ENCODE assay signal across 9 cellular contexts in genomic region chr9:128190013-128190412, GRCh38. TPM values are rescaled to one million over a fixed set of nuclear protein-coding genes. Genes with fewer than 3 reads are reported as not detected.
DNase-seq lines count a peak whose midpoint lies in the region; ATAC-seq, FAIRE-seq and TF ChIP-seq lines count a peak whose summit lies in the region.
"Had no signal": no experiment of that assay in that cellular context is flagged by ENCODE, and none has a peak within 500 bp of the region (broad histone marks: within the 10 kb centered on the region; RNA-seq: fewer than 3 reads in every experiment).

No MANE protein-coding gene starts in this region.

- no peak for FAIRE-seq in endothelial cell of umbilical vein (lab: Jason Lieb, UNC)

- CTCF ChIA-PET in activated naive CD4-positive, alpha-beta T cell treated with anti-CD3 and anti-CD28 coated beads for 36 hours (lab: Charles Lee), result interaction anchor here (0.7 to 1.6 kb wide), 9 partner anchors 10 to 172 kb away, joined by 3 to 6 read pairs (median 3); no protein-coding TSS in a partner anchor
- CTCF ChIA-PET in endothelial cell of umbilical vein (lab: Charles Lee), result interaction anchor here (0.5 to 1.9 kb wide), 8 partner anchors 14 to 254 kb away, joined by 3 to 6 read pairs (median 4); no protein-coding TSS in a partner anchor

- no peak for DNase-seq in activated naive CD4-positive, alpha-beta T cell treated with anti-CD3 and anti-CD28 coated beads for 36 hours
- no peak for DNase-seq in activated naive CD4-positive, alpha-beta T cell treated with anti-CD3 and anti-CD28 coated beads, Interleukin-2, amount 50 U/mL, for 16 hours
- DNase-seq in endothelial cell of umbilical vein (ENCODE audit: low read depth, low spot score), result no peak
- no peak for DNase-seq in stimulated activated naive B cell treated with anti-CD40 and anti-IgM and Interleukin-4, amounts not matched to agents 10 μg/mL and 1 μg/mL and 100 μg/mL, for 72 hours
- no peak for DNase-seq in AG08395 (ENCODE audit: low spot score)
- no peak for DNase-seq in NCI-H2107 (lab: John Stamatoyannopoulos, UW)

- no peaks in the 10 kb centered on the region for H3F3A ChIP-seq in SU-DHL-6 (ENCODE audit: insufficient read depth)

- BruUV-seq in endothelial cell of umbilical vein (replicated peaks; lab: Mats Ljungman, UMichigan), result TSS peak; percentile 22

- H3K4me1 ChIP-seq in endothelial cell of umbilical vein (ENCODE audit: control insufficient read depth, extremely low read depth, insufficient read depth, low read length), result peaks cover 11% of the 10 kb centered on the region

- no peaks in the 10 kb centered on the region for H3K9me3 Mint-ChIP-seq in activated naive CD4-positive, alpha-beta T cell treated with anti-CD3 and anti-CD28 coated beads for 36 hours
- no peaks in the 10 kb centered on the region for H3K9me3 Mint-ChIP-seq in stimulated activated naive B cell treated with anti-CD40 and anti-IgM and Interleukin-4, amounts not matched to agents 10 μg/mL and 1 μg/mL and 100 μg/mL, for 72 hours

- POLR2A ChIA-PET in endothelial cell of umbilical vein (lab: Charles Lee), result no interaction called here

- H3K9ac ChIP-seq in SU-DHL-6 (ENCODE audit: low read length) (peak overlapping the region; percentile 96), endothelial cell of umbilical vein (replicated peaks; ENCODE audit: extremely low read depth, insufficient read depth, low read length) (no peak overlapping the region)

- no peaks in the 10 kb centered on the region for H3K9me1 ChIP-seq in endothelial cell of umbilical vein (replicated peaks; ENCODE audit: control insufficient read depth, extremely low read depth, insufficient read depth, low read length)

- no peak for ATAC-seq in stimulated activated naive B cell treated with anti-CD40 and anti-IgM and Interleukin-4, amounts not matched to agents 10 μg/mL and 1 μg/mL and 100 μg/mL, for 72 hours (replicated peaks)
- no peak for ATAC-seq in HG02642 (IDR thresholded peaks at IDR 0.05; ENCODE audit: poor library complexity, unreplicated experiment)

- no peaks in the 10 kb centered on the region for H4K20me1 ChIP-seq in SU-DHL-6 (ENCODE audit: low read depth, low read length)
- no peaks in the 10 kb centered on the region for H4K20me1 ChIP-seq in endothelial cell of umbilical vein (replicated peaks; ENCODE audit: control insufficient read depth, extremely low read depth, insufficient read depth, low read length)

- no peaks in the 10 kb centered on the region for H3K27me3 Mint-ChIP-seq in activated naive CD4-positive, alpha-beta T cell treated with anti-CD3 and anti-CD28 coated beads for 36 hours (ENCODE audit: low read depth)
- no peaks in the 10 kb centered on the region for H3K27me3 Mint-ChIP-seq in stimulated activated naive B cell treated with anti-CD40 and anti-IgM and Interleukin-4, amounts not matched to agents 10 μg/mL and 1 μg/mL and 100 μg/mL, for 72 hours

- H3K36me3 Mint-ChIP-seq in activated naive CD4-positive, alpha-beta T cell treated with anti-CD3 and anti-CD28 coated beads for 36 hours (ENCODE audit: low read depth), result peaks cover 11% of the 10 kb centered on the region
- peaks cover 28 to 34% of the 10 kb centered on the region in 2 donors for H3K36me3 Mint-ChIP-seq in stimulated activated naive B cell treated with anti-CD40 and anti-IgM and Interleukin-4, amounts not matched to agents 10 μg/mL and 1 μg/mL and 100 μg/mL, for 72 hours

- H3K79me2 ChIP-seq in SU-DHL-6 (ENCODE audit: insufficient read depth, low read length) (no peaks in the 10 kb centered on the region), endothelial cell of umbilical vein (ENCODE audit: control insufficient read depth, insufficient read depth, low read length) (peaks cover 17% of the 10 kb centered on the region)

- H3K4me3 Mint-ChIP-seq in activated naive CD4-positive, alpha-beta T cell treated with anti-CD3 and anti-CD28 coated beads for 36 hours, result peak overlapping the region; percentile 96
- H3K4me3 Mint-ChIP-seq in stimulated activated naive B cell treated with anti-CD40 and anti-IgM and Interleukin-4, amounts not matched to agents 10 μg/mL and 1 μg/mL and 100 μg/mL, for 72 hours, result peak overlapping the region; percentile 94 to 100

- TF ChIP-seq CTCF in SU-DHL-6 (IDR thresholded peaks at IDR 0.05; ENCODE audit: insufficient read depth, low read length, poor library complexity, severe bottlenecking) (no peak), endothelial cell of umbilical vein (IDR thresholded peaks at IDR 0.05; ENCODE audit: extremely low read depth in 1 of 2, insufficient read depth in 1 of 2, low read depth in 1 of 2, low read length in 2 of 2) (no peak)

- no peaks in the 10 kb centered on the region for H3K9me3 ChIP-seq in SU-DHL-6 (ENCODE audit: insufficient read depth, low read length)
- H3K9me3 ChIP-seq in endothelial cell of umbilical vein (replicated peaks; ENCODE audit: control insufficient read depth, insufficient read depth, low read length), result no peaks in the 10 kb centered on the region

- H2AFZ ChIP-seq in SU-DHL-6 (ENCODE audit: low read depth, low read length, severe bottlenecking), result no peak overlapping the region
- no peak overlapping the region for H2AFZ ChIP-seq in endothelial cell of umbilical vein (ENCODE audit: low read depth, low read length)

- dilution Hi-C loops in endothelial cell of umbilical vein (cut with MboI; ENCODE audit: extremely low pct_ligation_motif_present, low sequenced_read_pairs), result no loop called here

- H3K4me3 ChIP-seq in SU-DHL-6 (ENCODE audit: insufficient read depth, low read length, poor library complexity, severe bottlenecking), result peak overlapping the region; percentile 83
- no peak overlapping the region for H3K4me3 ChIP-seq in endothelial cell of umbilical vein (replicated peaks in 1 of 3; ENCODE audit: insufficient read depth in 1 of 3, low read depth in 1 of 3, low read length in 3 of 3)

- H3K4me1 Mint-ChIP-seq in activated naive CD4-positive, alpha-beta T cell treated with anti-CD3 and anti-CD28 coated beads for 36 hours (ENCODE audit: low read depth), result peaks cover 21% of the 10 kb centered on the region
- H3K4me1 Mint-ChIP-seq in stimulated activated naive B cell treated with anti-CD40 and anti-IgM and Interleukin-4, amounts not matched to agents 10 μg/mL and 1 μg/mL and 100 μg/mL, for 72 hours, result peaks cover 19 to 36% of the 10 kb centered on the region in 2 donors

- intact Hi-C loops in activated naive CD4-positive, alpha-beta T cell treated with anti-CD3 and anti-CD28 coated beads for 36 hours (cut with micrococcal nuclease), result loop anchor here (2.0 to 5.0 kb wide), 2 partner anchors 61 to 87 kb away; partner anchors contain the start of genes GOLGA2 and SWI5
- intact Hi-C loops in endothelial cell of umbilical vein (cut with micrococcal nuclease), result loop anchor here (2.0 kb wide), 1 partner anchor 29 kb away; the partner anchor contains the start of gene BBLN

- H3K9me2 ChIP-seq in SU-DHL-6 (replicated peaks; ENCODE audit: insufficient read depth, low read length), result no peaks in the 10 kb centered on the region

- H3K27ac ChIP-seq in SU-DHL-6 (ENCODE audit: low read depth, low read length) (no peak overlapping the region), endothelial cell of umbilical vein (ENCODE audit: insufficient read depth, low read depth, low read length) (no peak overlapping the region)

- H3K36me3 ChIP-seq in SU-DHL-6 (ENCODE audit: low read length) (no peaks in the 10 kb centered on the region), endothelial cell of umbilical vein (ENCODE audit: control insufficient read depth in 2 of 2, extremely low read depth in 1 of 2, insufficient read depth in 2 of 2, low read length in 2 of 2) (peaks cover 7 to 21% of the 10 kb centered on the region in 2 experiments)

- H3K4me2 ChIP-seq in SU-DHL-6 (ENCODE audit: low read depth, low read length, poor library complexity, severe bottlenecking) (peak overlapping the region; percentile 92), endothelial cell of umbilical vein (ENCODE audit: insufficient read depth, low read length) (no peak overlapping the region)

- H3K27me3 ChIP-seq in SU-DHL-6 (ENCODE audit: low read length) (no peaks in the 10 kb centered on the region), endothelial cell of umbilical vein (ENCODE audit: control insufficient read depth in 2 of 2, insufficient read depth in 2 of 2, low read length in 2 of 2) (no peaks in the 10 kb centered on the region)

- H3K27ac Mint-ChIP-seq in activated naive CD4-positive, alpha-beta T cell treated with anti-CD3 and anti-CD28 coated beads for 36 hours, result peak overlapping the region; percentile 11
- peak overlapping the region; percentile 75 for H3K27ac Mint-ChIP-seq in stimulated activated naive B cell treated with anti-CD40 and anti-IgM and Interleukin-4, amounts not matched to agents 10 μg/mL and 1 μg/mL and 100 μg/mL, for 72 hours

- TF ChIP-seq POLR2A in endothelial cell of umbilical vein (IDR thresholded peaks at IDR 0.05; ENCODE audit: low read depth, low read length), result no peak

RNA-seq across cellular contexts. Expression of gene CIZ1, which starts 1.4 kb away (rescaled TPM):
- total RNA-seq in activated naive CD4-positive, alpha-beta T cell treated with anti-CD3 and anti-CD28 coated beads for 36 hours, result 10 to 100 TPM; 79.5 to 82.8 TPM
- 143 and 150 TPM in 2 replicates for total RNA-seq in endothelial cell of umbilical vein
- 88.3 and 97.2 TPM in 2 replicates for polyA plus RNA-seq in endothelial cell of umbilical vein
- 61.2 and 64.5 TPM in 2 replicates for polyA plus RNA-seq in endothelial cell of umbilical vein (2011; cell fraction: cytosol; rRNA removed)
- 129 and 141 TPM in 2 replicates for polyA plus RNA-seq in endothelial cell of umbilical vein (2011; cell fraction: nucleus; rRNA removed)
- 106 and 126 TPM in 2 replicates for polyA plus RNA-seq in endothelial cell of umbilical vein (2012)
- polyA minus RNA-seq in endothelial cell of umbilical vein, result 72.8 and 92.2 TPM in 2 replicates
- 89.1 TPM for polyA minus RNA-seq in endothelial cell of umbilical vein (2011; cell fraction: cytosol; rRNA and poly(A)+ RNA removed)
- 32.6 and 40.5 TPM in 2 replicates for polyA minus RNA-seq in endothelial cell of umbilical vein (2011; cell fraction: nucleus; rRNA and poly(A)+ RNA removed)

RNA-seq across cellular contexts. Expression of gene DNM1, which starts 13.2 kb away (rescaled TPM):
- under 1 TPM; 0.07 to 0.77 TPM for total RNA-seq in activated naive CD4-positive, alpha-beta T cell treated with anti-CD3 and anti-CD28 coated beads for 36 hours
- 2.9 and 7.9 TPM in 2 replicates for total RNA-seq in endothelial cell of umbilical vein
- polyA plus RNA-seq in endothelial cell of umbilical vein, result 0.59 TPM in 2 replicates
- polyA plus RNA-seq in endothelial cell of umbilical vein (2011; cell fraction: cytosol; rRNA removed), result 0.21 and 0.28 TPM in 2 replicates
- 2.7 and 3.9 TPM in 2 replicates for polyA plus RNA-seq in endothelial cell of umbilical vein (2011; cell fraction: nucleus; rRNA removed)
- 0.75 and 1.3 TPM in 2 replicates for polyA plus RNA-seq in endothelial cell of umbilical vein (2012)
- polyA minus RNA-seq in endothelial cell of umbilical vein, result 1.3 and 1.8 TPM in 2 replicates
- polyA minus RNA-seq in endothelial cell of umbilical vein (2011; cell fraction: cytosol; rRNA and poly(A)+ RNA removed), result 1.6 TPM
- 2.1 and 2.2 TPM in 2 replicates for polyA minus RNA-seq in endothelial cell of umbilical vein (2011; cell fraction: nucleus; rRNA and poly(A)+ RNA removed)

RNA-seq across cellular contexts. Expression of gene BBLN, which starts 29.9 kb away (rescaled TPM):
- 10 to 100 TPM; 73.3 to 77.7 TPM for total RNA-seq in activated naive CD4-positive, alpha-beta T cell treated with anti-CD3 and anti-CD28 coated beads for 36 hours
- 51.0 and 53.2 TPM in 2 replicates for total RNA-seq in endothelial cell of umbilical vein
- 124 and 206 TPM in 2 replicates for polyA plus RNA-seq in endothelial cell of umbilical vein
- polyA plus RNA-seq in endothelial cell of umbilical vein (2011; cell fraction: cytosol; rRNA removed), result 56.1 and 94.1 TPM in 2 replicates
- polyA plus RNA-seq in endothelial cell of umbilical vein (2011; cell fraction: nucleus; rRNA removed), result 17.1 and 22.5 TPM in 2 replicates
- 54.3 and 72.4 TPM in 2 replicates for polyA plus RNA-seq in endothelial cell of umbilical vein (2012)
- 15.7 and 17.6 TPM in 2 replicates for polyA minus RNA-seq in endothelial cell of umbilical vein
- polyA minus RNA-seq in endothelial cell of umbilical vein (2011; cell fraction: cytosol; rRNA and poly(A)+ RNA removed), result 97.0 TPM
- 5.4 and 7.8 TPM in 2 replicates for polyA minus RNA-seq in endothelial cell of umbilical vein (2011; cell fraction: nucleus; rRNA and poly(A)+ RNA removed)

RNA-seq across cellular contexts. Expression of gene LCN2, which starts 40.8 kb away (rescaled TPM):
- not detected for total RNA-seq in activated naive CD4-positive, alpha-beta T cell treated with anti-CD3 and anti-CD28 coated beads for 36 hours
- total RNA-seq in endothelial cell of umbilical vein, result not detected in 2 replicates
- polyA plus RNA-seq in endothelial cell of umbilical vein, result not detected in 2 replicates
- not detected in 2 replicates for polyA plus RNA-seq in endothelial cell of umbilical vein (2011; cell fraction: cytosol; rRNA removed)
- not detected in 2 replicates for polyA plus RNA-seq in endothelial cell of umbilical vein (2011; cell fraction: nucleus; rRNA removed)
- polyA plus RNA-seq in endothelial cell of umbilical vein (2012), result not detected in 2 replicates
- not detected in 2 replicates for polyA minus RNA-seq in endothelial cell of umbilical vein
- 1.2 TPM for polyA minus RNA-seq in endothelial cell of umbilical vein (2011; cell fraction: cytosol; rRNA and poly(A)+ RNA removed)
- not detected in 2 replicates for polyA minus RNA-seq in endothelial cell of umbilical vein (2011; cell fraction: nucleus; rRNA and poly(A)+ RNA removed)
- total RNA-seq: SK-MEL-5 had no signal
